Comparison of ENCODE assay signal across 29 cellular contexts in genomic region chr3:16844771-16845170, GRCh38. TPM values are rescaled to one million over a fixed set of nuclear protein-coding genes. Genes with fewer than 3 reads are reported as not detected.
DNase-seq lines count a peak whose midpoint lies in the region; ATAC-seq and TF ChIP-seq lines count a peak whose summit lies in the region.
"Had no signal": no experiment of that assay in that cellular context is flagged by ENCODE, and none has a peak within 500 bp of the region (broad histone marks: within the 10 kb centered on the region; RNA-seq: fewer than 3 reads in every experiment).

No MANE protein-coding gene starts in this region.

- no peaks in the 10 kb centered on the region for H3K36me3 Mint-ChIP-seq in CD4-positive, CD25-positive, alpha-beta regulatory T cell
- peaks cover 18% of the 10 kb centered on the region for H3K36me3 Mint-ChIP-seq in effector memory CD8-positive, alpha-beta T cell (ENCODE audit: insufficient read depth)
- H3K36me3 Mint-ChIP-seq: neural progenitor cell had no signal

- H3K4me3 ChIP-seq in CD4-positive, CD25-positive, alpha-beta regulatory T cell (ENCODE audit: low read depth, low read length) = no peak overlapping the region
- H3K4me3 ChIP-seq in GM23248 = no peak overlapping the region
- H3K4me3 ChIP-seq in psoas muscle = no peak overlapping the region
- H3K4me3 ChIP-seq: esophagus squamous epithelium, gastroesophageal sphincter, neural progenitor cell, Peyer's patch, right atrium auricular region, tibial nerve had no signal

- no peaks in the 10 kb centered on the region for H4K20me1 ChIP-seq in GM23248 (ENCODE audit: insufficient read depth)

- H3K4me1 Mint-ChIP-seq in CD4-positive, CD25-positive, alpha-beta regulatory T cell = peaks cover 20 to 66% (median 55%) of the 10 kb centered on the region in 4 donors
- peaks cover 42 to 74% of the 10 kb centered on the region in 2 donors for H3K4me1 Mint-ChIP-seq in effector memory CD8-positive, alpha-beta T cell (ENCODE audit: low read depth in 2 of 2)
- H3K4me1 Mint-ChIP-seq in stimulated activated naive CD8-positive, alpha-beta T cell treated with anti-CD3 and anti-CD28 coated beads, Interleukin-15, amount 100 ng/mL, for 72 hours = peaks cover 64% of the 10 kb centered on the region

- DNase-seq in CD4-positive, CD25-positive, alpha-beta regulatory T cell = no peak
- DNase-seq in GM23248 (peak; percentile 6), psoas muscle (no peak), OCI-M1 (lab: John Stamatoyannopoulos, UW) (no peak), NOMO-1 treated with DMSO at 0.1 percent for 48 hours (lab: John Stamatoyannopoulos, UW; ENCODE audit: unreplicated experiment) (no peak)
- DNase-seq in effector memory CD8-positive, alpha-beta T cell = no peak
- no peak for DNase-seq in stimulated activated naive CD8-positive, alpha-beta T cell treated with anti-CD3 and anti-CD28 coated beads, Interleukin-15, amount 100 ng/mL, for 72 hours
- DNase-seq: activated CD8-positive, alpha-beta memory T cell treated with anti-CD3 and anti-CD28 coated beads, Interleukin-2, amount 10 ng/mL, durations not matched to agents 7 days and 5 days; activated gamma-delta T cell; activated T-cell treated with anti-CD3 and anti-CD28 coated beads, Interleukin-2, amount 50 U/mL, for 4 hours; dermis blood vessel endothelial cell; DMS 273 treated with DMSO at 0.1 percent for 48 hours; esophagus squamous epithelium; GOT3; hypothalamus; IMR-90; MV-4-11; NCI-H1436 treated with DMSO at 0.1 percent for 48 hours; NCI-H2081 treated with DMSO at 0.1 percent for 48 hours; NCI-H226; NCI-H526 treated with DMSO at 0.1 percent for 48 hours; Peyer's patch; SHP77; stimulated activated CD4-positive, alpha-beta T cell treated with anti-CD3 and anti-CD28 coated beads, Interleukin-2, amount 100 ng/mL, for 24 hours had no signal

- no peaks in the 10 kb centered on the region for H3K79me2 ChIP-seq in GM23248 (ENCODE audit: insufficient read depth)

- no peak overlapping the region for H3K4me3 Mint-ChIP-seq in CD4-positive, CD25-positive, alpha-beta regulatory T cell
- no peak overlapping the region for H3K4me3 Mint-ChIP-seq in effector memory CD8-positive, alpha-beta T cell
- H3K4me3 Mint-ChIP-seq in stimulated activated naive CD8-positive, alpha-beta T cell treated with anti-CD3 and anti-CD28 coated beads, Interleukin-15, amount 100 ng/mL, for 72 hours = no peak overlapping the region
- H3K4me3 Mint-ChIP-seq: activated CD8-positive, alpha-beta memory T cell treated with anti-CD3 and anti-CD28 coated beads, Interleukin-2, amount 10 ng/mL, durations not matched to agents 7 days and 5 days; activated T-cell treated with anti-CD3 and anti-CD28 coated beads, Interleukin-2, amount 50 U/mL, for 4 hours; neural progenitor cell had no signal

- in situ Hi-C loops in GM23248 (cut with MboI) = no loop called here

- H3K27me3 Mint-ChIP-seq in CD4-positive, CD25-positive, alpha-beta regulatory T cell = peaks cover 8% of the 10 kb centered on the region
- H3K27me3 Mint-ChIP-seq in effector memory CD8-positive, alpha-beta T cell = no peaks in the 10 kb centered on the region
- H3K27me3 Mint-ChIP-seq in stimulated activated naive CD8-positive, alpha-beta T cell treated with anti-CD3 and anti-CD28 coated beads, Interleukin-15, amount 100 ng/mL, for 72 hours = no peaks in the 10 kb centered on the region
- H3K27me3 Mint-ChIP-seq: activated CD8-positive, alpha-beta memory T cell treated with anti-CD3 and anti-CD28 coated beads, Interleukin-2, amount 10 ng/mL, durations not matched to agents 7 days and 5 days had no signal

- no peak for ATAC-seq in CD4-positive, CD25-positive, alpha-beta regulatory T cell (ENCODE audit: low read depth in 2 of 2)
- ATAC-seq in effector memory CD8-positive, alpha-beta T cell (replicated peaks) = no peak
- no peak for ATAC-seq in psoas muscle
- ATAC-seq in stimulated activated naive CD8-positive, alpha-beta T cell treated with anti-CD3 and anti-CD28 coated beads, Interleukin-15, amount 100 ng/mL, for 72 hours = no peak
- ATAC-seq: activated CD8-positive, alpha-beta memory T cell treated with anti-CD3 and anti-CD28 coated beads, Interleukin-2, amount 10 ng/mL, durations not matched to agents 7 days and 5 days; activated T-cell treated with anti-CD3 and anti-CD28 coated beads, Interleukin-2, amount 50 U/mL, for 4 hours; gastroesophageal sphincter had no signal

- intact Hi-C loops in psoas muscle (cut with DNase I) = loop anchor here in 1 of 2 donors (2.0 to 10.0 kb wide), 2 partner anchors 34 to 240 kb away; partner anchors contain the start of gene DAZL

- H3K27ac Mint-ChIP-seq in CD4-positive, CD25-positive, alpha-beta regulatory T cell = peak overlapping the region in 2 of 3 donors; percentile 54 to 81
- peak overlapping the region; percentile 95 to 99 for H3K27ac Mint-ChIP-seq in effector memory CD8-positive, alpha-beta T cell
- peak overlapping the region in 1 of 2 donors; percentile 30 for H3K27ac Mint-ChIP-seq in stimulated activated naive CD8-positive, alpha-beta T cell treated with anti-CD3 and anti-CD28 coated beads, Interleukin-15, amount 100 ng/mL, for 72 hours
- H3K27ac Mint-ChIP-seq: activated CD8-positive, alpha-beta memory T cell treated with anti-CD3 and anti-CD28 coated beads, Interleukin-2, amount 10 ng/mL, durations not matched to agents 7 days and 5 days; neural progenitor cell had no signal

- TF ChIP-seq CTCF in psoas muscle (IDR thresholded peaks at IDR 0.05) = no peak

- H3K27me3 ChIP-seq in CD4-positive, CD25-positive, alpha-beta regulatory T cell (ENCODE audit: control insufficient read depth, insufficient read depth, low read length) = no peaks in the 10 kb centered on the region
- H3K27me3 ChIP-seq in GM23248 (replicated peaks; ENCODE audit: insufficient read depth) (no peaks in the 10 kb centered on the region), psoas muscle (ENCODE audit: insufficient read depth in 3 of 3, low read length in 2 of 3) (no peaks in the 10 kb centered on the region)
- H3K27me3 ChIP-seq: esophagus squamous epithelium, gastroesophageal sphincter, neural progenitor cell, Peyer's patch, right atrium auricular region, tibial nerve had no signal

- no peak overlapping the region for H3K9ac ChIP-seq in GM23248
- H3K9ac ChIP-seq: neural progenitor cell had no signal

- H3K9me3 ChIP-seq in CD4-positive, CD25-positive, alpha-beta regulatory T cell (ENCODE audit: control insufficient read depth in 2 of 2, low read length in 2 of 2) = no peaks in the 10 kb centered on the region
- H3K9me3 ChIP-seq in GM23248 (ENCODE audit: low read depth) (no peaks in the 10 kb centered on the region), psoas muscle (no peaks in the 10 kb centered on the region)
- H3K9me3 ChIP-seq: esophagus squamous epithelium, gastroesophageal sphincter, Peyer's patch, right atrium auricular region, tibial nerve had no signal

- no peak overlapping the region for H2AFZ ChIP-seq in GM23248
- H2AFZ ChIP-seq: neural progenitor cell had no signal

- H3K9me3 Mint-ChIP-seq in CD4-positive, CD25-positive, alpha-beta regulatory T cell = no peaks in the 10 kb centered on the region
- H3K9me3 Mint-ChIP-seq in effector memory CD8-positive, alpha-beta T cell = no peaks in the 10 kb centered on the region
- no peaks in the 10 kb centered on the region for H3K9me3 Mint-ChIP-seq in stimulated activated naive CD8-positive, alpha-beta T cell treated with anti-CD3 and anti-CD28 coated beads, Interleukin-15, amount 100 ng/mL, for 72 hours
- H3K9me3 Mint-ChIP-seq: activated T-cell treated with anti-CD3 and anti-CD28 coated beads, Interleukin-2, amount 50 U/mL, for 4 hours; neural progenitor cell had no signal

- no peak overlapping the region for H3K4me2 ChIP-seq in GM23248 (ENCODE audit: unreplicated experiment)
- H3K4me2 ChIP-seq: neural progenitor cell had no signal

- no peaks in the 10 kb centered on the region for H3K36me3 ChIP-seq in CD4-positive, CD25-positive, alpha-beta regulatory T cell (ENCODE audit: control insufficient read depth, insufficient read depth, low read length)
- H3K36me3 ChIP-seq in GM23248 (ENCODE audit: low read depth) = no peaks in the 10 kb centered on the region
- peaks cover 0 to 2% of the 10 kb centered on the region in 2 donors for H3K36me3 ChIP-seq in psoas muscle (ENCODE audit: insufficient read depth in 1 of 2, low read depth in 1 of 2)
- H3K36me3 ChIP-seq: esophagus squamous epithelium, gastroesophageal sphincter, neural progenitor cell, Peyer's patch, right atrium auricular region, tibial nerve had no signal

- H3K4me1 ChIP-seq in CD4-positive, CD25-positive, alpha-beta regulatory T cell (ENCODE audit: control insufficient read depth, insufficient read depth, low read length, poor library complexity, severe bottlenecking) = peaks cover 58% of the 10 kb centered on the region
- H3K4me1 ChIP-seq in GM23248 (ENCODE audit: insufficient read depth) (no peaks in the 10 kb centered on the region), psoas muscle (peaks cover 68% of the 10 kb centered on the region)
- H3K4me1 ChIP-seq: gastroesophageal sphincter had no signal

- no peaks in the 10 kb centered on the region for H3F3A ChIP-seq in GM23248 (ENCODE audit: insufficient read depth)

- H3K9me2 ChIP-seq in GM23248 (ENCODE audit: insufficient read depth) = no peaks in the 10 kb centered on the region

- H3K27ac ChIP-seq in CD4-positive, CD25-positive, alpha-beta regulatory T cell (ENCODE audit: insufficient read depth, low read length, poor library complexity, severe bottlenecking) = no peak overlapping the region
- H3K27ac ChIP-seq in GM23248 (no peak overlapping the region), psoas muscle (peak overlapping the region; percentile 5)
- H3K27ac ChIP-seq: C4-2B, esophagus squamous epithelium, gastroesophageal sphincter, neural progenitor cell, Peyer's patch, right atrium auricular region, tibial nerve had no signal

RNA-seq across cellular contexts. Expression of gene PLCL2, which starts 40.0 kb away (rescaled TPM):
- 42.9 TPM for total RNA-seq in CD4-positive, CD25-positive, alpha-beta regulatory T cell
- 10 to 100 TPM; 27.1 to 36.4 (median 32.9) TPM for polyA plus RNA-seq in CD4-positive, CD25-positive, alpha-beta regulatory T cell
- total RNA-seq in GM23248 (2014; rRNA removed; shearing (Covaris generic)) = 3.7 and 5.1 TPM in 2 replicates
- 1.4 TPM in 2 replicates for polyA plus RNA-seq in GM23248 (2016; fragmentation: Nextera tagmentation; extraction: Ambion mirVana)
- 10 to 100 TPM; 16.4 to 32.7 (median 23.5) TPM for total RNA-seq in psoas muscle
- polyA plus RNA-seq in psoas muscle = 10 to 100 TPM in 2 of 3 donors, 1 to 10 TPM in 1; 4.2 to 23.2 (median 14.0) TPM
